18 cellular contexts compared by ENCODE assay signal in genomic region chr2:128179461-128179755, GRCh38.
DNase-seq lines count a peak whose midpoint lies in the region; ATAC-seq and TF ChIP-seq lines count a peak whose summit lies in the region.
"Had no signal": no experiment of that assay in that cellular context is flagged by ENCODE, and none has a peak within 500 bp of the region (broad histone marks: within the 10 kb centered on the region; RNA-seq: fewer than 3 reads in every experiment).

No MANE protein-coding gene starts in this region.

- H3K4me1 Mint-ChIP-seq in activated T-helper 17 cell treated with anti-CD3 and anti-CD28 coated beads, Interleukin-2, amount 50 U/mL, for 72 hours = peaks cover 6% of the 10 kb centered on the region
- H3K4me1 Mint-ChIP-seq: CD4-positive, alpha-beta memory T cell; IgD-negative memory B cell; WTC11 had no signal

- no peak overlapping the region for H2AFZ ChIP-seq in OCI-LY7 (ENCODE audit: low read length)
- H2AFZ ChIP-seq in parathyroid adenoma = no peak overlapping the region

- H3K9ac ChIP-seq in BLaER1 treated with 17β-estradiol and CSF1 and Interleukin-3, amounts not matched to agents 10 nM and 100 nM = no peak overlapping the region; a peak in 1 of 22 replicates
- H3K9ac ChIP-seq in parathyroid adenoma = no peak overlapping the region

- no peak for ATAC-seq in HG03095 (IDR thresholded peaks at IDR 0.05; ENCODE audit: unreplicated experiment)
- ATAC-seq in activated T-helper 17 cell treated with anti-CD3 and anti-CD28 coated beads, Interleukin-2, amount 50 U/mL, for 72 hours (replicated peaks) = no peak

- CTCF ChIA-PET in OCI-LY7 (lab: Charles Lee; ENCODE audit: unreplicated experiment) = no interaction called here

- intact Hi-C loops in OCI-LY7 (cut with micrococcal nuclease; ENCODE audit: unreplicated experiment) (loop anchor here (1.0 kb wide), 1 partner anchor 54 kb away; no protein-coding TSS in a partner anchor), esophagus squamous epithelium (cut with DNase I) (no loop called here)

- no peak for TF ChIP-seq POLR2A in esophagus squamous epithelium (IDR thresholded peaks at IDR 0.05)

- 87 to 95% methylated on average over 4 of the region's 4 CpGs for WGBS in esophagus squamous epithelium, 2 donors

- no peak overlapping the region for H3K4me3 ChIP-seq in BLaER1 treated with 17β-estradiol and CSF1 and Interleukin-3, amounts not matched to agents 10 nM and 100 nM
- H3K4me3 ChIP-seq in OCI-LY7 (ENCODE audit: low read depth, low read length, poor library complexity, severe bottlenecking) = no peak overlapping the region
- no peak overlapping the region for H3K4me3 ChIP-seq in esophagus squamous epithelium
- H3K4me3 ChIP-seq in parathyroid adenoma (ENCODE audit: low read depth, low read length) = no peak overlapping the region
- H3K4me3 ChIP-seq: ascending aorta, left lung had no signal

- no peaks in the 10 kb centered on the region for H3K27me3 Mint-ChIP-seq in activated T-helper 17 cell treated with anti-CD3 and anti-CD28 coated beads, Interleukin-2, amount 50 U/mL, for 72 hours
- H3K27me3 Mint-ChIP-seq: activated naive CD8-positive, alpha-beta T cell; CD4-positive, alpha-beta memory T cell; IgD-negative memory B cell had no signal

- H3K79me2 ChIP-seq in OCI-LY7 (ENCODE audit: insufficient read depth, low read depth, low read length) (no peaks in the 10 kb centered on the region), parathyroid adenoma (no peaks in the 10 kb centered on the region)

- BruUV-seq in OCI-LY7 (replicated peaks; lab: Mats Ljungman, UMichigan) = no TSS peak

- no peaks in the 10 kb centered on the region for H3K9me3 ChIP-seq in BLaER1 treated with 17β-estradiol and CSF1 and Interleukin-3, amounts not matched to agents 10 nM and 100 nM (replicated peaks in 1 of 11)
- H3K9me3 ChIP-seq in OCI-LY7 (ENCODE audit: low read length) = no peaks in the 10 kb centered on the region
- no peaks in the 10 kb centered on the region for H3K9me3 ChIP-seq in esophagus squamous epithelium
- no peaks in the 10 kb centered on the region for H3K9me3 ChIP-seq in parathyroid adenoma (ENCODE audit: control insufficient read depth, low read length)
- H3K9me3 ChIP-seq: ascending aorta, left lung had no signal

- H3K4me1 ChIP-seq in BLaER1 treated with 17β-estradiol and CSF1 and Interleukin-3, amounts not matched to agents 10 nM and 100 nM = peaks cover 0 to 22% (median 15%) of the 10 kb centered on the region in 10 experiments; a peak in 15 of 20 replicates
- H3K4me1 ChIP-seq in OCI-LY7 (ENCODE audit: insufficient read depth, low read length, poor library complexity, severe bottlenecking) (no peaks in the 10 kb centered on the region), esophagus squamous epithelium (peaks cover 0 to 6% (median 0%) of the 10 kb centered on the region in 3 donors), parathyroid adenoma (no peaks in the 10 kb centered on the region)
- H3K4me1 ChIP-seq: ascending aorta had no signal

- H3K36me3 Mint-ChIP-seq in activated T-helper 17 cell treated with anti-CD3 and anti-CD28 coated beads, Interleukin-2, amount 50 U/mL, for 72 hours (ENCODE audit: low read depth) = peaks cover 100% of the 10 kb centered on the region

- H3K27ac Mint-ChIP-seq in activated T-helper 17 cell treated with anti-CD3 and anti-CD28 coated beads, Interleukin-2, amount 50 U/mL, for 72 hours = no peak overlapping the region
- H3K27ac Mint-ChIP-seq: activated naive CD8-positive, alpha-beta T cell; WTC11 had no signal

- no peak for DNase-seq in OCI-LY7 (ENCODE audit: low spot score)
- no peak for DNase-seq in esophagus squamous epithelium (lab: John Stamatoyannopoulos, UW)
- no peak for DNase-seq in midbrain (lab: John Stamatoyannopoulos, UW)
- DNase-seq in C1 segment of cervical spinal cord (lab: John Stamatoyannopoulos, UW) = no peak
- DNase-seq: left lung, NCI-H1417 treated with DMSO at 0.1 percent for 48 hours, NCI-H2107, NCI-H446 treated with DMSO at 0.1 percent for 48 hours, T1000 had no signal

- no peak overlapping the region for H3K4me3 Mint-ChIP-seq in activated T-helper 17 cell treated with anti-CD3 and anti-CD28 coated beads, Interleukin-2, amount 50 U/mL, for 72 hours
- H3K4me3 Mint-ChIP-seq: activated naive CD8-positive, alpha-beta T cell; CD4-positive, alpha-beta memory T cell; IgD-negative memory B cell; WTC11 had no signal

- no peak overlapping the region for H3K27ac ChIP-seq in BLaER1 treated with 17β-estradiol and CSF1 and Interleukin-3, amounts not matched to agents 10 nM and 100 nM
- no peak overlapping the region for H3K27ac ChIP-seq in OCI-LY7 (ENCODE audit: low read depth, low read length, poor library complexity, severe bottlenecking)
- H3K27ac ChIP-seq in esophagus squamous epithelium = peak overlapping the region in 3 of 4 donors; percentile 37 to 62 (median 51)
- no peak overlapping the region for H3K27ac ChIP-seq in parathyroid adenoma
- H3K27ac ChIP-seq: ascending aorta had no signal

- TF ChIP-seq CTCF in OCI-LY7 (conservative IDR thresholded peaks at IDR 0.05; ENCODE audit: low read length) (peak; percentile 56), esophagus squamous epithelium (IDR thresholded peaks at IDR 0.05) (peak in 1 of 6 experiments; percentile 16), parathyroid adenoma (IDR thresholded peaks at IDR 0.05) (peak; percentile 1)

- H4K20me1 ChIP-seq in BLaER1 treated with 17β-estradiol and CSF1 and Interleukin-3, amounts not matched to agents 10 nM and 100 nM = no peaks in the 10 kb centered on the region; a peak in 4 of 22 replicates
- H4K20me1 ChIP-seq in OCI-LY7 (ENCODE audit: insufficient read depth, low read length) = 0 out of 2 replicates have a peak, but pooled peaks cover 4% of the 10 kb centered on the region

- H3K9me2 ChIP-seq in OCI-LY7 (ENCODE audit: insufficient read depth, low read length) = no peaks in the 10 kb centered on the region

- no peaks in the 10 kb centered on the region for H3K9me3 Mint-ChIP-seq in activated T-helper 17 cell treated with anti-CD3 and anti-CD28 coated beads, Interleukin-2, amount 50 U/mL, for 72 hours
- H3K9me3 Mint-ChIP-seq: CD4-positive, alpha-beta memory T cell; IgD-negative memory B cell; WTC11 had no signal

- POLR2A ChIA-PET in OCI-LY7 (lab: Charles Lee) = no interaction called here

- peaks cover 85 to 100% (median 94%) of the 10 kb centered on the region in 11 experiments for H3K36me3 ChIP-seq in BLaER1 treated with 17β-estradiol and CSF1 and Interleukin-3, amounts not matched to agents 10 nM and 100 nM
- H3K36me3 ChIP-seq in OCI-LY7 (ENCODE audit: insufficient read depth, low read length) (peaks cover 97% of the 10 kb centered on the region), esophagus squamous epithelium (peaks cover 8 to 99% (median 34%) of the 10 kb centered on the region in 3 donors), parathyroid adenoma (ENCODE audit: control insufficient read depth, insufficient read depth, low read length) (no peaks in the 10 kb centered on the region)

- peak overlapping the region in 6 of 11 experiments; percentile 26 to 62 (median 44); a peak in 11 of 22 replicates for H3K4me2 ChIP-seq in BLaER1 treated with 17β-estradiol and CSF1 and Interleukin-3, amounts not matched to agents 10 nM and 100 nM
- H3K4me2 ChIP-seq in OCI-LY7 (ENCODE audit: low read length) (no peak overlapping the region), parathyroid adenoma (ENCODE audit: low read length) (no peak overlapping the region)

- no peaks in the 10 kb centered on the region for H3K27me3 ChIP-seq in BLaER1 treated with 17β-estradiol and CSF1 and Interleukin-3, amounts not matched to agents 10 nM and 100 nM
- H3K27me3 ChIP-seq in esophagus squamous epithelium = no peaks in the 10 kb centered on the region
- H3K27me3 ChIP-seq in parathyroid adenoma (ENCODE audit: control insufficient read depth, insufficient read depth, low read length) = no peaks in the 10 kb centered on the region
- H3K27me3 ChIP-seq: ascending aorta, left lung had no signal

Comparison
In these comparisons a context has a peak if more than half of its experiments do, and no peak if none do; other contexts are left out.
1. H3K27ac ChIP-seq: peak in esophagus squamous epithelium (3 of 4); none in BLaER1 treated with 17β-estradiol and CSF1 and Interleukin-3, amounts not matched to agents 10 nM and 100 nM (0 of 11), OCI-LY7 (single experiment) and parathyroid adenoma (single experiment).
2. H3K4me2 ChIP-seq: peak in BLaER1 treated with 17β-estradiol and CSF1 and Interleukin-3, amounts not matched to agents 10 nM and 100 nM (6 of 11); none in OCI-LY7 (single experiment) and parathyroid adenoma (single experiment).